Comparison of ENCODE assay signal across 8 cellular contexts in the genomic region with DNA sequence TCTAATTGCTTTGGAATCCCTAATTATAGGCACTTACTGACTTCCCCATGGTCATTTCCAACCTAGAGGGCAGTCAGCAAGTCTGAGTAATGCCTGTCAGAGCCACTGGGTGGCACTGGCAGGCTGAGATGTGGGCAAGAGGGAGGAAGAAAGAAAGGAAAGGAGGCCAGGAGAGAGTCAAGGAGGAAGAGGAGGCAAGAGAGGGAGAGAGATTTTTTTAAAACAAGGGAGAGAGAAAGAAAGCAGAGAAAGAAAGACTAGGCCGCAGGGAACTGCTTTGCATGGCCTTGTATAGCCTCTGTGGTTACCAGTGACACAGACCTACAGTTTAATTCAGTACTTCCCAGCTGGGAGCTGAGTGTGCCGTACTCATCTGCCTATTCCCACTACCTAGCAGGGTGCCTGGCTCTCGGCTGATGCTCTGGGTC.
DNase-seq lines count a peak whose midpoint lies in the region; ATAC-seq, FAIRE-seq and TF ChIP-seq lines count a peak whose summit lies in the region.

No MANE protein-coding gene starts in this region.

- no peaks in the 10 kb centered on the region for H4K20me1 ChIP-seq in HepG2 (ENCODE audit: insufficient read depth, low read length)

- no peaks in the 10 kb centered on the region for H3K79me2 ChIP-seq in HepG2 (ENCODE audit: insufficient read depth, low read length)

- H3K4me1 ChIP-seq in HepG2 (ENCODE audit: insufficient read depth, low read length) = no peaks in the 10 kb centered on the region

- BruUV-seq in HepG2 (replicated peaks; lab: Mats Ljungman, UMichigan) = no TSS peak

- H3K27me3 ChIP-seq in HepG2 (ENCODE audit: control insufficient read depth in 1 of 2, insufficient read depth in 2 of 2, low read length in 2 of 2) = no peaks in the 10 kb centered on the region

- peak; percentile 88 for ATAC-seq in GM21723 (IDR thresholded peaks at IDR 0.05; ENCODE audit: unreplicated experiment)
- peak; percentile 94 for ATAC-seq in HepG2

- intact Hi-C loops in HepG2 (cut with micrococcal nuclease; ENCODE audit: unreplicated experiment) = loop anchor here (1.0 kb wide), 3 partner anchors 224 to 564 kb away; no protein-coding TSS in a partner anchor

- no peak overlapping the region for H2AFZ ChIP-seq in HepG2 (ENCODE audit: low read length)

- peak; percentile 69 for TF ChIP-seq RAD21 in HepG2 (CRISPR knock-in tag; IDR thresholded peaks at IDR 0.05)

- 11% methylated on average over 3 of the region's 3 CpGs for WGBS in HepG2 (ENCODE audit: low lambda C conversion rate)

- no peaks in the 10 kb centered on the region for H3K9me3 ChIP-seq in HepG2 (ENCODE audit: low read length)

- POLR2A ChIA-PET in HepG2 (lab: Yijun Ruan, JAX) = no interaction called here

- TF ChIP-seq EP300 in HepG2 (IDR thresholded peaks at IDR 0.05; ENCODE audit: low read depth in 2 of 2, low read length in 2 of 2) (no peak), HepG2 (CRISPR knock-in tag; IDR thresholded peaks at IDR 0.05; ENCODE audit: borderline replicate concordance) (no peak)

- CTCF ChIA-PET in HepG2 (lab: Yijun Ruan, JAX; ENCODE audit: low intra/inter-chr PET ratio, low total read pairs) = interaction anchor here (0.6 to 2.6 kb wide), 5 partner anchors 102 to 1126 kb away, joined by 3 to 22 read pairs (median 8); no protein-coding TSS in a partner anchor

- H3K9ac ChIP-seq in HepG2 (ENCODE audit: insufficient read depth, low read depth, low read length) = no peak overlapping the region

- no peak overlapping the region for H3K4me2 ChIP-seq in HepG2 (ENCODE audit: low read depth, low read length)

- peak; percentile 72 for DNase-seq in GM03348 (ENCODE audit: low spot score)
- DNase-seq in M059J (ENCODE audit: low read depth) = peak; percentile 58
- peak; percentile 28 for DNase-seq in activated CD4-positive, alpha-beta T cell treated with anti-CD3 and anti-CD28 coated beads for 1 hour
- DNase-seq in choroid plexus epithelial cell (ENCODE audit: low read depth) = peak; percentile 76
- DNase-seq in HepG2 (ENCODE audit: low spot score) = peak; percentile 27
- DNase-seq in stimulated activated CD8-positive, alpha-beta memory T cell treated with anti-CD3 and anti-CD28 coated beads, Interleukin-12 subunit alpha, Interleukin-12 subunit beta, amount 100 ng/mL, for 1 hour (ENCODE audit: low read depth) = peak; percentile 11
- no peak for DNase-seq in GOT3 (lab: John Stamatoyannopoulos, UW)

- FAIRE-seq in HepG2 (lab: Jason Lieb, UNC) = peak; percentile 63

- H3K27ac ChIP-seq in HepG2 (ENCODE audit: extremely low read length, insufficient read depth, low read length) = no peak overlapping the region

- peak; percentile 97 for TF ChIP-seq CTCF in choroid plexus epithelial cell (conservative IDR thresholded peaks at IDR 0.05; ENCODE audit: low read depth, low read length)
- TF ChIP-seq CTCF in HepG2 (CRISPR knock-in tag; IDR thresholded peaks at IDR 0.05) = peak; percentile 85

- no peak for TF ChIP-seq POLR2A in HepG2 (IDR thresholded peaks at IDR 0.05; ENCODE audit: insufficient read depth in 1 of 2, low read depth in 2 of 2, low read length in 2 of 2)

- H3K4me3 ChIP-seq in choroid plexus epithelial cell (ENCODE audit: low read depth, low read length) (no peak overlapping the region), HepG2 (replicated peaks in 1 of 3; ENCODE audit: insufficient read depth in 1 of 3, low read depth in 2 of 3, low read length in 3 of 3) (no peak overlapping the region)

- H3K36me3 ChIP-seq in HepG2 (replicated peaks in 1 of 2; ENCODE audit: control insufficient read depth in 1 of 2, insufficient read depth in 2 of 2, low read length in 2 of 2) = no peaks in the 10 kb centered on the region

- in situ Hi-C loops in HepG2 (cut with HindIII; ENCODE audit: extremely low pct_ligation_motif_present, low pct_unique_long_range_greater_than_20kb) = loop anchor here (25.0 kb wide), 1 partner anchor 493 kb away; no protein-coding TSS in a partner anchor

TF ChIP-seq in HepG2, 621 proteins besides CTCF, POLR2A, EP300 and RAD21:
- no peak for TF ChIP-seq ZSCAN9 (CRISPR knock-in tag; IDR thresholded peaks at IDR 0.05; ENCODE audit: borderline replicate concordance)
- no peak for TF ChIP-seq RARA (CRISPR knock-in tag; IDR thresholded peaks at IDR 0.05)
- no peak for TF ChIP-seq ZNF616 (CRISPR knock-in tag; IDR thresholded peaks at IDR 0.05; ENCODE audit: low read depth)
- peak; percentile 52; the same call in 1 of the 2 replicates for TF ChIP-seq ETV5 (CRISPR knock-in tag; IDR thresholded peaks at IDR 0.05; ENCODE audit: borderline replicate concordance)
- TF ChIP-seq, protein P1, sequence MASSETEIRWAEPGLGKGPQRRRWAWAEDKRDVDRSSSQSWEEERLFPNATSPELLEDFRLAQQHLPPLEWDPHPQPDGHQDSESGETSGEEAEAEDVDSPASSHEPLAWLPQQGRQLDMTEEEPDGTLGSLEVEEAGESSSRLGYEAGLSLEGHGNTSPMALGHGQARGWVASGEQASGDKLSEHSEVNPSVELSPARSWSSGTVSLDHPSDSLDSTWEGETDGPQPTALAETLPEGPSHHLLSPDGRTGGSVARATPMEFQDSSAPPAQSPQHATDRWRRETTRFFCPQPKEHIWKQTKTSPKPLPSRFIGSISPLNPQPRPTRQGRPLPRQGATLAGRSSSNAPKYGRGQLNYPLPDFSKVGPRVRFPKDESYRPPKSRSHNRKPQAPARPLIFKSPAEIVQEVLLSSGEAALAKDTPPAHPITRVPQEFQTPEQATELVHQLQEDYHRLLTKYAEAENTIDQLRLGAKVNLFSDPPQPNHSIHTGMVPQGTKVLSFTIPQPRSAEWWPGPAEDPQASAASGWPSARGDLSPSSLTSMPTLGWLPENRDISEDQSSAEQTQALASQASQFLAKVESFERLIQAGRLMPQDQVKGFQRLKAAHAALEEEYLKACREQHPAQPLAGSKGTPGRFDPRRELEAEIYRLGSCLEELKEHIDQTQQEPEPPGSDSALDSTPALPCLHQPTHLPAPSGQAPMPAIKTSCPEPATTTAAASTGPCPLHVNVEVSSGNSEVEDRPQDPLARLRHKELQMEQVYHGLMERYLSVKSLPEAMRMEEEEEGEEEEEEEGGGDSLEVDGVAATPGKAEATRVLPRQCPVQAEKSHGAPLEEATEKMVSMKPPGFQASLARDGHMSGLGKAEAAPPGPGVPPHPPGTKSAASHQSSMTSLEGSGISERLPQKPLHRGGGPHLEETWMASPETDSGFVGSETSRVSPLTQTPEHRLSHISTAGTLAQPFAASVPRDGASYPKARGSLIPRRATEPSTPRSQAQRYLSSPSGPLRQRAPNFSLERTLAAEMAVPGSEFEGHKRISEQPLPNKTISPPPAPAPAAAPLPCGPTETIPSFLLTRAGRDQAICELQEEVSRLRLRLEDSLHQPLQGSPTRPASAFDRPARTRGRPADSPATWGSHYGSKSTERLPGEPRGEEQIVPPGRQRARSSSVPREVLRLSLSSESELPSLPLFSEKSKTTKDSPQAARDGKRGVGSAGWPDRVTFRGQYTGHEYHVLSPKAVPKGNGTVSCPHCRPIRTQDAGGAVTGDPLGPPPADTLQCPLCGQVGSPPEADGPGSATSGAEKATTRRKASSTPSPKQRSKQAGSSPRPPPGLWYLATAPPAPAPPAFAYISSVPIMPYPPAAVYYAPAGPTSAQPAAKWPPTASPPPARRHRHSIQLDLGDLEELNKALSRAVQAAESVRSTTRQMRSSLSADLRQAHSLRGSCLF (CRISPR knock-in tag; IDR thresholded peaks at IDR 0.05; ENCODE audit: borderline replicate concordance) = no peak
- peak; percentile 95 for TF ChIP-seq STAG1 (CRISPR knock-in tag; IDR thresholded peaks at IDR 0.05)
- no peak for TF ChIP-seq SRSF9 (IDR thresholded peaks at IDR 0.05; ENCODE audit: borderline replicate concordance, insufficient read depth, low read depth, low read length, poor library complexity, severe bottlenecking)
- TF ChIP-seq SP4 (CRISPR knock-in tag; IDR thresholded peaks at IDR 0.05) = peak; percentile 38; the same call in 1 of the 2 replicates
- TF ChIP-seq FOSL2 (CRISPR knock-in tag; IDR thresholded peaks at IDR 0.05) = 0 out of 2 replicates have a peak, but pooled peaks have one; percentile 24
- TF ChIP-seq SMC3 (IDR thresholded peaks at IDR 0.05; ENCODE audit: low read length) = peak; percentile 87
